ENCODE assay signal across 13 cellular contexts in the genomic region with DNA sequence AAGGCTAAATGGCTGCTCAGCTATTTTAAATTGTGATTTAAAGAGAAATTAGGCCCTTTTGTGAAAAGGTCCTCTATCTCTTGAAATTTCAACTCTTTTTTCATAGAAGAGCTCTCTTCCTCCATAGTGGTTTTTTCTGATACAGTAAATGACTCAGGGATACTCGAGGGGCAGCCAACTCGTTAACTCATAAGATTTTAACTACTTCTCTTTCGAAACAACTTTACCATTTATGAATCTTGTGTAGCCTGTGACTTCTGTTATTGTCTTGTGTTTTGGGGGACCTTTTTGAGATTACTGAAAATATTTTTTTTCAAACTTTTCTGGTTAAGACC. TPM values are rescaled to one million over a fixed set of nuclear protein-coding genes. Genes with fewer than 3 reads are reported as not detected.
A peak's percentile ranks its signal among the peaks of the same experiment; 100 is the strongest.
DNase-seq lines count a peak whose midpoint lies in the region; ATAC-seq and TF ChIP-seq lines count a peak whose summit lies in the region.
"Had no signal": no experiment of that assay in that cellular context is flagged by ENCODE, and none has a peak within 500 bp of the region (broad histone marks: within the 10 kb centered on the region; RNA-seq: fewer than 3 reads in every experiment).

No MANE protein-coding gene starts in this region.

- no peak overlapping the region for H4K8ac ChIP-seq in neuronal stem cell (ENCODE audit: low read depth, low read length)

- H2BK120ac ChIP-seq in neuronal stem cell (ENCODE audit: low read depth, low read length) = no peak overlapping the region

- CTCF ChIA-PET in A673 (lab: Charles Lee) = no interaction called here

- no TSS peak for BruUV-seq in A673 (replicated peaks; lab: Mats Ljungman, UMichigan)

- H3K4me1 ChIP-seq in A673 (ENCODE audit: insufficient read depth, low read length, poor library complexity, severe bottlenecking) (peaks cover 27% of the 10 kb centered on the region), aorta (ENCODE audit: control insufficient read depth in 1 of 2, insufficient read depth in 2 of 2, low read length in 2 of 2) (peaks cover 0 to 2% of the 10 kb centered on the region in 2 donors), neuronal stem cell (ENCODE audit: control insufficient read depth in 2 of 2, insufficient read depth in 1 of 2, low read depth in 1 of 2, low read length in 2 of 2) (no peaks in the 10 kb centered on the region)

- DNase-seq in A673 (ENCODE audit: low spot score) = peak; percentile 45
- peak; percentile 10 for DNase-seq in RPMI7951 (ENCODE audit: low read depth)
- DNase-seq in fibroblast of peridontal ligament (ENCODE audit: extremely low read depth) = peak; percentile 73
- no peak for DNase-seq in aorta
- DNase-seq in neuronal stem cell (ENCODE audit: low spot score) = no peak
- DNase-seq in foreskin melanocyte = no peak
- DNase-seq in GM20000 (ENCODE audit: low spot score) = no peak
- DNase-seq: AML-193; caudate nucleus; gastrocnemius medialis; stimulated activated CD4-positive, alpha-beta T cell treated with anti-CD3 and anti-CD28 coated beads, Interleukin-4, amount 100 ng/mL, for 1 hour had no signal

- no peak overlapping the region for H3K4me2 ChIP-seq in neuronal stem cell (ENCODE audit: insufficient read depth, low read length, poor library complexity, severe bottlenecking)
- H3K4me2 ChIP-seq: KMS-11 had no signal

- H2BK15ac ChIP-seq in neuronal stem cell (ENCODE audit: low read length) = no peak overlapping the region

- no peak overlapping the region for H2BK12ac ChIP-seq in neuronal stem cell (ENCODE audit: low read length)

- H3K27ac ChIP-seq in A673 (ENCODE audit: low read depth, low read length, poor library complexity, severe bottlenecking) (peak overlapping the region; percentile 69), aorta (ENCODE audit: low read depth in 1 of 2, low read length in 2 of 2) (no peak overlapping the region), neuronal stem cell (replicated peaks; ENCODE audit: low read length) (no peak overlapping the region)
- H3K27ac ChIP-seq: gastrocnemius medialis, KMS-11 had no signal

- TF ChIP-seq CTCF in A673 (conservative IDR thresholded peaks at IDR 0.05; ENCODE audit: low read depth, low read length) = no peak
- TF ChIP-seq CTCF in GM20000 (IDR thresholded peaks at IDR 0.05; ENCODE audit: extremely low read depth, missing control alignments) = no peak

- peak; percentile 25 for ATAC-seq in GM18511 (IDR thresholded peaks at IDR 0.05; ENCODE audit: unreplicated experiment)
- no peak for ATAC-seq in aorta (ENCODE audit: low FRiP score)
- ATAC-seq: gastrocnemius medialis had no signal

- H3K4me3 ChIP-seq in A673 (ENCODE audit: low read depth, low read length, poor library complexity, severe bottlenecking) (no peak overlapping the region), aorta (ENCODE audit: low read length in 2 of 2) (no peak overlapping the region), neuronal stem cell (ENCODE audit: low read length in 2 of 2) (no peak overlapping the region)
- H3K4me3 ChIP-seq: gastrocnemius medialis had no signal

- H4K91ac ChIP-seq in neuronal stem cell (ENCODE audit: low read depth, low read length, poor library complexity) = no peak overlapping the region

- H2AK5ac ChIP-seq in neuronal stem cell (ENCODE audit: low read depth, low read length) = no peak overlapping the region

- POLR2A ChIA-PET in A673 (lab: Charles Lee; ENCODE audit: low non-redundant PET) = no interaction called here

- 90 to 92% methylated on average over 3 of the region's 3 CpGs for WGBS in aorta, 2 donors
- WGBS in neuronal stem cell (ENCODE audit: extremely low coverage in 2 of 2, insufficient read length in 2 of 2, insufficient replicate concordance in 1 of 2), 2 donors = no CpG with 5 or more reads among the region's 3 CpGs

- no peak overlapping the region for H3K23ac ChIP-seq in neuronal stem cell (ENCODE audit: low read depth, low read length, poor library complexity)

- no peak overlapping the region for H2BK5ac ChIP-seq in neuronal stem cell (ENCODE audit: low read length)

- H3K9ac ChIP-seq in neuronal stem cell (ENCODE audit: low read depth, low read length, poor library complexity) = no peak overlapping the region
- H3K9ac ChIP-seq: KMS-11 had no signal

- no peak overlapping the region for H3K18ac ChIP-seq in neuronal stem cell (ENCODE audit: low read length)

- no peaks in the 10 kb centered on the region for H3K79me1 ChIP-seq in neuronal stem cell (ENCODE audit: low read depth, low read length)

- H3K27me3 ChIP-seq in A673 (replicated peaks; ENCODE audit: insufficient read depth, low read depth, low read length, poor library complexity) (no peaks in the 10 kb centered on the region), aorta (ENCODE audit: control insufficient read depth in 1 of 2, insufficient read depth in 2 of 2, low read length in 1 of 2) (no peaks in the 10 kb centered on the region), neuronal stem cell (ENCODE audit: control insufficient read depth in 3 of 3, insufficient read depth in 3 of 3, low read depth in 1 of 3, low read length in 3 of 3) (no peaks in the 10 kb centered on the region)
- H3K27me3 ChIP-seq: gastrocnemius medialis had no signal

- H3K36me3 ChIP-seq in A673 (ENCODE audit: insufficient read depth, low read length, poor library complexity, severe bottlenecking) (no peaks in the 10 kb centered on the region), aorta (ENCODE audit: control insufficient read depth in 1 of 2, insufficient read depth in 2 of 2, low read length in 1 of 2) (no peaks in the 10 kb centered on the region), neuronal stem cell (replicated peaks in 1 of 2; ENCODE audit: control insufficient read depth in 2 of 2, insufficient read depth in 2 of 2, low read length in 2 of 2) (no peaks in the 10 kb centered on the region)
- H3K36me3 ChIP-seq: gastrocnemius medialis had no signal

- no peak overlapping the region for H2AFZ ChIP-seq in neuronal stem cell (ENCODE audit: low read length)

- no peak overlapping the region for H3K4ac ChIP-seq in neuronal stem cell (ENCODE audit: low read length)

- H3K14ac ChIP-seq in neuronal stem cell (ENCODE audit: low read length) = no peak overlapping the region

- H3K9me3 ChIP-seq in A673 (ENCODE audit: low read depth, low read length, poor library complexity, severe bottlenecking) (no peaks in the 10 kb centered on the region), aorta (ENCODE audit: control insufficient read depth, low read length) (no peaks in the 10 kb centered on the region), neuronal stem cell (replicated peaks in 1 of 2; ENCODE audit: control insufficient read depth in 2 of 2, insufficient read depth in 1 of 2, low read depth in 1 of 2, low read length in 2 of 2) (no peaks in the 10 kb centered on the region)
- H3K9me3 ChIP-seq: gastrocnemius medialis had no signal

- intact Hi-C loops in A673 (cut with micrococcal nuclease; ENCODE audit: unreplicated experiment) (no loop called here), aorta (cut with DNase I) (no loop called here)

RNA-seq across cellular contexts. Expression of a gene that starts 11.3 kb away (rescaled TPM):
- total RNA-seq in A673 (2021) (35.9 and 38.9 TPM in 2 replicates), aorta (10 to 100 TPM; 57.7 to 76.9 TPM)
- 92.0 and 125 TPM in 2 replicates for total RNA-seq in RPMI7951 (2014; rRNA removed; shearing (Covaris generic))
- 10 to 100 TPM; 33.1 to 39.3 TPM for polyA plus RNA-seq in aorta
- polyA plus RNA-seq in neuronal stem cell (2013, experiment 1 of 2) = 19.5 TPM
- 21.2 TPM for polyA plus RNA-seq in neuronal stem cell (2013, experiment 2 of 2)

Comparison
In these comparisons a context has a peak if more than half of its experiments do, and no peak if none do; other contexts are left out.
1. DNase-seq: peak in A673 (single experiment), RPMI7951 (single experiment) and fibroblast of peridontal ligament (single experiment); none in aorta (0 of 2), neuronal stem cell (single experiment), foreskin melanocyte (single experiment) and GM20000 (single experiment).